22 cellular contexts compared by ENCODE assay signal in genomic region chr22:36430863-36431262, GRCh38. TPM values are rescaled to one million over a fixed set of nuclear protein-coding genes. Genes with fewer than 3 reads are reported as not detected.
A peak's percentile ranks its signal among the peaks of the same experiment; 100 is the strongest.
DNase-seq lines count a peak whose midpoint lies in the region; ATAC-seq, FAIRE-seq and TF ChIP-seq lines count a peak whose summit lies in the region.
"Had no signal": no experiment of that assay in that cellular context is flagged by ENCODE, and none has a peak within 500 bp of the region (broad histone marks: within the 10 kb centered on the region; RNA-seq: fewer than 3 reads in every experiment).

No MANE protein-coding gene starts in this region.

- H3K4me3 Mint-ChIP-seq in CD4-positive, alpha-beta T cell: no peak overlapping the region
- H3K4me3 Mint-ChIP-seq: activated B cell treated with CpG ODN at 0.5 μM for 24 hours; activated CD4-positive, alpha-beta memory T cell treated with anti-CD3 and anti-CD28 coated beads, Interleukin-2, amount 10 ng/mL, durations not matched to agents 7 days and 5 days; endodermal cell; stimulated activated naive B cell treated with anti-CD40 and anti-IgM and Interleukin-4, amounts not matched to agents 10 μg/mL and 1 μg/mL and 100 μg/mL, for 72 hours had no signal

- H3K4me2 ChIP-seq in endothelial cell of umbilical vein (ENCODE audit: insufficient read depth, low read length) (no peak overlapping the region), trophoblast cell (ENCODE audit: low read length) (no peak overlapping the region)

- no peak for TF ChIP-seq CTCF in Panc1 (IDR thresholded peaks at IDR 0.05)
- no peak for TF ChIP-seq CTCF in endothelial cell of umbilical vein (IDR thresholded peaks at IDR 0.05; ENCODE audit: extremely low read depth in 1 of 2, insufficient read depth in 1 of 2, low read depth in 1 of 2, low read length in 2 of 2)
- no peak for TF ChIP-seq CTCF in CD4-positive, alpha-beta T cell (IDR thresholded peaks at IDR 0.05)

- peaks cover 48% of the 10 kb centered on the region for H3K4me1 ChIP-seq in Panc1 (ENCODE audit: control insufficient read depth, insufficient read depth, low read length)
- peaks cover 26% of the 10 kb centered on the region for H3K4me1 ChIP-seq in endothelial cell of umbilical vein (ENCODE audit: control insufficient read depth, extremely low read depth, insufficient read depth, low read length)
- H3K4me1 ChIP-seq in trophoblast cell (ENCODE audit: control insufficient read depth in 1 of 2, insufficient read depth in 2 of 2, low read length in 2 of 2): peaks cover 46 to 47% of the 10 kb centered on the region in 2 experiments
- H3K4me1 ChIP-seq: parathyroid adenoma had no signal

- no peak overlapping the region for H3K14ac ChIP-seq in trophoblast cell (ENCODE audit: low read length)

- in situ Hi-C loops in Panc1 (cut with HindIII; ENCODE audit: low pct_unique_long_range_greater_than_20kb, low sequenced_read_pairs): no loop called here

- peak overlapping the region; percentile 42 for H4K91ac ChIP-seq in trophoblast cell (ENCODE audit: low read depth, low read length)

- no peak overlapping the region for H3K23ac ChIP-seq in trophoblast cell (ENCODE audit: low read length)

- no peak for TF ChIP-seq POLR2A in endothelial cell of umbilical vein (IDR thresholded peaks at IDR 0.05; ENCODE audit: low read depth, low read length)

- H2AFZ ChIP-seq in endothelial cell of umbilical vein (ENCODE audit: low read depth, low read length): no peak overlapping the region
- H2AFZ ChIP-seq in trophoblast cell (ENCODE audit: insufficient read depth, low read length, poor library complexity): no peak overlapping the region
- H2AFZ ChIP-seq: parathyroid adenoma had no signal

- H3K36me3 Mint-ChIP-seq in CD4-positive, alpha-beta T cell (ENCODE audit: low read depth): no peaks in the 10 kb centered on the region
- H3K36me3 Mint-ChIP-seq: stimulated activated naive B cell treated with anti-CD40 and anti-IgM and Interleukin-4, amounts not matched to agents 10 μg/mL and 1 μg/mL and 100 μg/mL, for 72 hours had no signal

- no peak overlapping the region for H3K18ac ChIP-seq in trophoblast cell (ENCODE audit: low read length)

- dilution Hi-C loops in endothelial cell of umbilical vein (cut with MboI; ENCODE audit: extremely low pct_ligation_motif_present, low sequenced_read_pairs): no loop called here

- H3K27me3 ChIP-seq in Panc1 (ENCODE audit: control insufficient read depth, insufficient read depth, low read length) (no peaks in the 10 kb centered on the region), endothelial cell of umbilical vein (ENCODE audit: control insufficient read depth in 2 of 2, insufficient read depth in 2 of 2, low read length in 2 of 2) (no peaks in the 10 kb centered on the region), trophoblast cell (ENCODE audit: insufficient read depth, low read length) (no peaks in the 10 kb centered on the region)
- no peaks in the 10 kb centered on the region for H3K27me3 ChIP-seq in CD4-positive, alpha-beta T cell (ENCODE audit: control insufficient read depth, insufficient read depth, low read length)
- H3K27me3 ChIP-seq: MG63 had no signal

- H2BK5ac ChIP-seq in trophoblast cell (ENCODE audit: low read depth, low read length, poor library complexity): no peak overlapping the region

- H2BK12ac ChIP-seq in trophoblast cell (ENCODE audit: low read length): peak overlapping the region; percentile 4

- intact Hi-C loops in Panc1 (cut with micrococcal nuclease; ENCODE audit: unreplicated experiment) (no loop called here), endothelial cell of umbilical vein (cut with micrococcal nuclease) (no loop called here)
- intact Hi-C loops in CD4-positive, alpha-beta T cell (cut with DNase I, micrococcal nuclease): no loop called here

- no peak overlapping the region for H4K12ac ChIP-seq in trophoblast cell (ENCODE audit: low read depth, low read length)

- H2BK120ac ChIP-seq in trophoblast cell (ENCODE audit: insufficient read depth, low read length, poor library complexity): no peak overlapping the region

- H3K27me3 Mint-ChIP-seq in CD4-positive, alpha-beta T cell: no peaks in the 10 kb centered on the region
- H3K27me3 Mint-ChIP-seq: activated B cell treated with CpG ODN at 0.5 μM for 24 hours; activated CD4-positive, alpha-beta memory T cell treated with anti-CD3 and anti-CD28 coated beads, Interleukin-2, amount 10 ng/mL, durations not matched to agents 7 days and 5 days; stimulated activated naive B cell treated with anti-CD40 and anti-IgM and Interleukin-4, amounts not matched to agents 10 μg/mL and 1 μg/mL and 100 μg/mL, for 72 hours had no signal

- POLR2A ChIA-PET in Panc1 (lab: Charles Lee) (interaction anchor here (0.8 kb wide), 1 partner anchor 15 kb away, joined by 10 read pairs; no protein-coding TSS in a partner anchor), endothelial cell of umbilical vein (lab: Charles Lee) (no interaction called here)
- POLR2A ChIA-PET in CD4-positive, alpha-beta T cell (lab: Charles Lee): no interaction called here

- H3K79me1 ChIP-seq in trophoblast cell (ENCODE audit: low read length): peaks cover 43% of the 10 kb centered on the region

- H3K27ac ChIP-seq in Panc1 (ENCODE audit: low read length) (peak overlapping the region; percentile 48; the same call in 1 of the 2 replicates), endothelial cell of umbilical vein (ENCODE audit: insufficient read depth, low read depth, low read length) (no peak overlapping the region), trophoblast cell (ENCODE audit: low read depth, low read length) (no peak overlapping the region)
- no peak overlapping the region for H3K27ac ChIP-seq in CD4-positive, alpha-beta T cell (ENCODE audit: low read depth, low read length)
- H3K27ac ChIP-seq: lower lobe of right lung, parathyroid adenoma, thoracic aorta had no signal

- H3K4me3 ChIP-seq in Panc1 (ENCODE audit: low read depth in 2 of 2, low read length in 2 of 2) (no peak overlapping the region), endothelial cell of umbilical vein (replicated peaks in 1 of 3; ENCODE audit: insufficient read depth in 1 of 3, low read depth in 1 of 3, low read length in 3 of 3) (no peak overlapping the region), trophoblast cell (ENCODE audit: low read depth, low read length) (no peak overlapping the region)
- H3K4me3 ChIP-seq: lower lobe of right lung, MG63, thoracic aorta had no signal

- H3K36me3 ChIP-seq in Panc1 (ENCODE audit: control insufficient read depth, insufficient read depth, low read length): no peaks in the 10 kb centered on the region
- no peaks in the 10 kb centered on the region for H3K36me3 ChIP-seq in endothelial cell of umbilical vein (ENCODE audit: control insufficient read depth in 2 of 2, extremely low read depth in 1 of 2, insufficient read depth in 2 of 2, low read length in 2 of 2)
- no peaks in the 10 kb centered on the region for H3K36me3 ChIP-seq in trophoblast cell (ENCODE audit: control insufficient read depth in 1 of 2, insufficient read depth in 2 of 2, low read length in 2 of 2)
- H3K36me3 ChIP-seq: lower lobe of right lung, MG63, thoracic aorta had no signal

- BruUV-seq in Panc1 (replicated peaks; lab: Mats Ljungman, UMichigan) (no TSS peak), endothelial cell of umbilical vein (replicated peaks; lab: Mats Ljungman, UMichigan) (no TSS peak)

- ATAC-seq in Panc1 (no peak), GM21737 (IDR thresholded peaks at IDR 0.05; ENCODE audit: unreplicated experiment) (no peak)
- no peak for ATAC-seq in CD4-positive, alpha-beta T cell (ENCODE audit: poor library complexity)
- ATAC-seq: lower lobe of right lung; Right ventricle myocardium inferior; sciatic nerve; stimulated activated naive B cell treated with anti-CD40 and anti-IgM and Interleukin-4, amounts not matched to agents 10 μg/mL and 1 μg/mL and 100 μg/mL, for 72 hours had no signal

- H3K27ac Mint-ChIP-seq in CD4-positive, alpha-beta T cell: no peak overlapping the region
- H3K27ac Mint-ChIP-seq: activated B cell treated with CpG ODN at 0.5 μM for 24 hours; activated CD4-positive, alpha-beta memory T cell treated with anti-CD3 and anti-CD28 coated beads, Interleukin-2, amount 10 ng/mL, durations not matched to agents 7 days and 5 days; endodermal cell; stimulated activated naive B cell treated with anti-CD40 and anti-IgM and Interleukin-4, amounts not matched to agents 10 μg/mL and 1 μg/mL and 100 μg/mL, for 72 hours had no signal

- CTCF ChIA-PET in Panc1 (lab: Charles Lee): no interaction called here
- CTCF ChIA-PET in endothelial cell of umbilical vein (lab: Charles Lee): interaction anchor here (0.6 to 1.6 kb wide), 2 partner anchors 11 to 72 kb away, joined by 3 read pairs; no protein-coding TSS in a partner anchor
- CTCF ChIA-PET in CD4-positive, alpha-beta T cell (lab: Charles Lee): no interaction called here

- no peak overlapping the region for H4K8ac ChIP-seq in trophoblast cell (ENCODE audit: low read depth, low read length)

- H4K20me1 ChIP-seq in endothelial cell of umbilical vein (replicated peaks; ENCODE audit: control insufficient read depth, extremely low read depth, insufficient read depth, low read length): no peaks in the 10 kb centered on the region

- H3K9me3 Mint-ChIP-seq in CD4-positive, alpha-beta T cell: no peaks in the 10 kb centered on the region
- H3K9me3 Mint-ChIP-seq: activated B cell treated with CpG ODN at 0.5 μM for 24 hours; activated CD4-positive, alpha-beta memory T cell treated with anti-CD3 and anti-CD28 coated beads, Interleukin-2, amount 10 ng/mL, durations not matched to agents 7 days and 5 days; endodermal cell; stimulated activated naive B cell treated with anti-CD40 and anti-IgM and Interleukin-4, amounts not matched to agents 10 μg/mL and 1 μg/mL and 100 μg/mL, for 72 hours had no signal

- H3K9me3 ChIP-seq in Panc1 (ENCODE audit: control insufficient read depth, insufficient read depth, low read depth, low read length) (no peaks in the 10 kb centered on the region), endothelial cell of umbilical vein (replicated peaks; ENCODE audit: control insufficient read depth, insufficient read depth, low read length) (no peaks in the 10 kb centered on the region), trophoblast cell (ENCODE audit: insufficient read depth, low read depth, low read length) (no peaks in the 10 kb centered on the region)
- H3K9me3 ChIP-seq in CD4-positive, alpha-beta T cell (ENCODE audit: control insufficient read depth, low read length): no peaks in the 10 kb centered on the region
- H3K9me3 ChIP-seq: lower lobe of right lung, MG63, thoracic aorta had no signal

- no peaks in the 10 kb centered on the region for H3K9me1 ChIP-seq in endothelial cell of umbilical vein (replicated peaks; ENCODE audit: control insufficient read depth, extremely low read depth, insufficient read depth, low read length)

- H3K79me2 ChIP-seq in endothelial cell of umbilical vein (ENCODE audit: control insufficient read depth, insufficient read depth, low read length) (no peaks in the 10 kb centered on the region), trophoblast cell (ENCODE audit: control insufficient read depth, insufficient read depth, low read length, poor library complexity) (peaks cover 2% of the 10 kb centered on the region)
- H3K79me2 ChIP-seq: parathyroid adenoma had no signal

- no peak overlapping the region for H3K4ac ChIP-seq in trophoblast cell (ENCODE audit: low read depth, low read length)

- H3K9ac ChIP-seq in endothelial cell of umbilical vein (replicated peaks; ENCODE audit: extremely low read depth, insufficient read depth, low read length) (no peak overlapping the region), trophoblast cell (ENCODE audit: low read length) (no peak overlapping the region)
- H3K9ac ChIP-seq: parathyroid adenoma had no signal

- H3K4me1 Mint-ChIP-seq in CD4-positive, alpha-beta T cell (ENCODE audit: low read depth): peaks cover 23% of the 10 kb centered on the region

- no CpG with 5 or more reads among the region's 9 CpGs for WGBS in trophoblast cell (ENCODE audit: extremely low coverage, insufficient coverage, insufficient read length)

- peak overlapping the region; percentile 6 for H2AK5ac ChIP-seq in trophoblast cell (ENCODE audit: low read length)

- peak; percentile 39 for DNase-seq in EL
- DNase-seq in Panc1 (ENCODE audit: low read depth, low spot score): no peak
- peak; percentile 58 for DNase-seq in endothelial cell of umbilical vein (ENCODE audit: low read depth, low spot score)
- DNase-seq in trophoblast cell: peak in 1 of 2 donors; percentile 44
- no peak for DNase-seq in CD4-positive, alpha-beta T cell
- DNase-seq in activated T-cell treated with anti-CD3 and anti-CD28 coated beads, Interleukin-2, amount 50 U/mL, for 48 hours: no peak
- DNase-seq: activated B cell treated with CpG ODN at 0.5 μM for 24 hours; activated CD4-positive, alpha-beta memory T cell treated with anti-CD3 and anti-CD28 coated beads, Interleukin-2, amount 10 ng/mL, durations not matched to agents 7 days and 5 days; activated naive CD4-positive, alpha-beta T cell treated with Interleukin-2 at 50 U/mL for 16 hours; amygdala; Caco-2; endodermal cell; lower lobe of right lung; MG63; NCI-H1694 treated with DMSO at 0.1 percent for 48 hours; stimulated activated naive B cell treated with anti-CD40 and anti-IgM and Interleukin-4, amounts not matched to agents 10 μg/mL and 1 μg/mL and 100 μg/mL, for 72 hours had no signal

- peak; percentile 72 for FAIRE-seq in endothelial cell of umbilical vein (lab: Jason Lieb, UNC)
- FAIRE-seq: islet of Langerhans had no signal

RNA-seq across cellular contexts. Expression of gene MYH9, which starts 43.1 kb away (rescaled TPM):
- total RNA-seq in Panc1 (2021; ENCODE audit: unreplicated experiment) (788 TPM), endothelial cell of umbilical vein (1,331 and 1,413 TPM in 2 replicates)
- 1,068 TPM for polyA plus RNA-seq in Panc1 (2012; ENCODE audit: insufficient read length)
- polyA plus RNA-seq in endothelial cell of umbilical vein: 157 and 188 TPM in 2 replicates
- 377 and 396 TPM in 2 replicates for polyA plus RNA-seq in endothelial cell of umbilical vein (2011; cell fraction: cytosol; rRNA removed)
- 759 and 766 TPM in 2 replicates for polyA plus RNA-seq in endothelial cell of umbilical vein (2011; cell fraction: nucleus; rRNA removed)
- 496 and 585 TPM in 2 replicates for polyA plus RNA-seq in endothelial cell of umbilical vein (2012)
- polyA minus RNA-seq in endothelial cell of umbilical vein: 1,176 and 1,679 TPM in 2 replicates
- 42.9 TPM for polyA minus RNA-seq in endothelial cell of umbilical vein (2011; cell fraction: cytosol; rRNA and poly(A)+ RNA removed)
- 498 and 877 TPM in 2 replicates for polyA minus RNA-seq in endothelial cell of umbilical vein (2011; cell fraction: nucleus; rRNA and poly(A)+ RNA removed)
- polyA plus RNA-seq in trophoblast cell (2013): 280 and 288 TPM in 2 replicates
- 100 to 1,000 TPM; 901 to 925 TPM for total RNA-seq in CD4-positive, alpha-beta T cell

RNA-seq across cellular contexts. Expression of gene TXN2, which starts 50.6 kb away (rescaled TPM):
- 64.1 TPM for total RNA-seq in Panc1 (2021; ENCODE audit: unreplicated experiment)
- polyA plus RNA-seq in Panc1 (2012; ENCODE audit: insufficient read length): 102 TPM
- total RNA-seq in endothelial cell of umbilical vein: 74.3 and 75.9 TPM in 2 replicates
- 170 and 183 TPM in 2 replicates for polyA plus RNA-seq in endothelial cell of umbilical vein
- polyA plus RNA-seq in endothelial cell of umbilical vein (2011; cell fraction: cytosol; rRNA removed): 181 and 197 TPM in 2 replicates
- 82.5 and 86.4 TPM in 2 replicates for polyA plus RNA-seq in endothelial cell of umbilical vein (2011; cell fraction: nucleus; rRNA removed)
- 79.8 and 82.4 TPM in 2 replicates for polyA plus RNA-seq in endothelial cell of umbilical vein (2012)
- 110 and 124 TPM in 2 replicates for polyA minus RNA-seq in endothelial cell of umbilical vein
- polyA minus RNA-seq in endothelial cell of umbilical vein (2011; cell fraction: cytosol; rRNA and poly(A)+ RNA removed): 37.8 TPM
- polyA minus RNA-seq in endothelial cell of umbilical vein (2011; cell fraction: nucleus; rRNA and poly(A)+ RNA removed): 11.5 and 12.4 TPM in 2 replicates
- polyA plus RNA-seq in trophoblast cell (2013): 47.7 and 47.8 TPM in 2 replicates
- 10 to 100 TPM; 26.4 to 26.5 TPM for total RNA-seq in CD4-positive, alpha-beta T cell

Comparison
In these comparisons a context has a peak if more than half of its experiments do, and no peak if none do; other contexts are left out.
1. DNase-seq: peak in EL (single experiment) and endothelial cell of umbilical vein (single experiment); none in Panc1 (single experiment), CD4-positive, alpha-beta T cell (0 of 10) and activated T-cell treated with anti-CD3 and anti-CD28 coated beads, Interleukin-2, amount 50 U/mL, for 48 hours (0 of 2).